ENCODE assay signal across 16 cellular contexts in the genomic region with DNA sequence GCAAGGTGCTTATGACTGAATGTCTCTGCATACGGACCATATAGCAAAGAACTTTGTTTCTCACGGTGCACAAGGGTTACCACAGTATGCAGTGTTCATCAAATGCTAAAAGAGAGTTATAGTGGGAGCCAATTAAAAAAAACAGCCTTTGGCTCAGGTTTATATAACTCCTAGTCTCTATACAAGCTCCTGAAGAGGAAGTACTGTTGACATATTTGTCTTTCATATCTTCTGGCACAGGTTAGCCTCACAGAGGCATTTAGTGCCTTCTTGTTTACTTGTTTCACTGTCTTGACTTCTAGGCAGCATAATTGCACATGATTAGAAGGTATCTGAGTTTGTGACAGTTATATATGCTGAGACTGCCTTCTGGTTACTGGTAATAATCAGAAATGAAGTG.
"Had no signal": no experiment of that assay in that cellular context is flagged by ENCODE, and none has a peak within 500 bp of the region (broad histone marks: within the 10 kb centered on the region; RNA-seq: fewer than 3 reads in every experiment).

No MANE protein-coding gene starts in this region.

- H3K4me3 ChIP-seq: coronary artery, dorsolateral prefrontal cortex, heart right ventricle, left ventricle myocardium inferior, lower lobe of right lung had no signal

- H3K4me1 ChIP-seq: heart right ventricle, left ventricle myocardium inferior, lower lobe of right lung had no signal

- DNase-seq: dorsolateral prefrontal cortex; effector CD8-positive, alpha-beta T cell; heart right ventricle; hypothalamus; left ventricle myocardium inferior; lower lobe of right lung; naive B cell; stimulated activated CD4-positive, alpha-beta T cell treated with anti-CD3 and anti-CD28 coated beads, Interleukin-2, amount 100 ng/mL, for 48 hours; stimulated activated naive CD4-positive, alpha-beta T cell treated with Interleukin-2 at 50 U/mL for 16 hours; trophoblast cell had no signal

- ATAC-seq: esophagus mucosa, heart right ventricle, lower lobe of right lung, sciatic nerve had no signal

- FAIRE-seq: endometrium, frontal cortex, keratinocyte had no signal

- H3K9me3 ChIP-seq: heart right ventricle, left ventricle myocardium inferior, lower lobe of right lung had no signal

- H3K27ac ChIP-seq: coronary artery, dorsolateral prefrontal cortex, heart right ventricle, left ventricle myocardium inferior, lower lobe of right lung had no signal

- H3K36me3 ChIP-seq: heart right ventricle, left ventricle myocardium inferior, lower lobe of right lung had no signal
